ENCODE assay signal across 9 cellular contexts in genomic region chr13:45490068-45490467, GRCh38. TPM values are rescaled to one million over a fixed set of nuclear protein-coding genes. Genes with fewer than 3 reads are reported as not detected.
A peak's percentile ranks its signal among the peaks of the same experiment; 100 is the strongest.
DNase-seq lines count a peak whose midpoint lies in the region; ATAC-seq, FAIRE-seq and TF ChIP-seq lines count a peak whose summit lies in the region.
"Had no signal": no experiment of that assay in that cellular context is flagged by ENCODE, and none has a peak within 500 bp of the region (broad histone marks: within the 10 kb centered on the region; RNA-seq: fewer than 3 reads in every experiment).

No MANE protein-coding gene starts in this region.

- H3K36me3 Mint-ChIP-seq in activated naive CD8-positive, alpha-beta T cell treated with anti-CD3 and anti-CD28 coated beads, Interleukin-2, amount 10 ng/mL, durations not matched to agents 7 days and 5 days, result peaks cover 15% of the 10 kb centered on the region
- peaks cover 9% of the 10 kb centered on the region for H3K36me3 Mint-ChIP-seq in activated naive CD8-positive, alpha-beta T cell treated with anti-CD3 and anti-CD28 coated beads for 36 hours

- DNase-seq in activated naive CD8-positive, alpha-beta T cell treated with anti-CD3 and anti-CD28 coated beads, Interleukin-2, amount 10 ng/mL, durations not matched to agents 7 days and 5 days, result no peak
- DNase-seq in activated naive CD8-positive, alpha-beta T cell treated with anti-CD3 and anti-CD28 coated beads for 36 hours, result no peak
- DNase-seq in LHCN-M2 (ENCODE audit: low read depth) (peak; percentile 35), bronchial epithelial cell (ENCODE audit: low read depth) (no peak), renal cortical epithelial cell (ENCODE audit: low read depth) (peak; percentile 14), NOMO-1 (lab: John Stamatoyannopoulos, UW; ENCODE audit: unreplicated experiment in 2 of 2) (no peak)

- no peaks in the 10 kb centered on the region for H3K9me3 Mint-ChIP-seq in activated naive CD8-positive, alpha-beta T cell treated with anti-CD3 and anti-CD28 coated beads, Interleukin-2, amount 10 ng/mL, durations not matched to agents 7 days and 5 days
- no peaks in the 10 kb centered on the region for H3K9me3 Mint-ChIP-seq in activated naive CD8-positive, alpha-beta T cell treated with anti-CD3 and anti-CD28 coated beads for 36 hours

- no peak overlapping the region for H3K4me3 ChIP-seq in bronchial epithelial cell (ENCODE audit: low read depth, low read length)

- H3K4me3 Mint-ChIP-seq in activated naive CD8-positive, alpha-beta T cell treated with anti-CD3 and anti-CD28 coated beads, Interleukin-2, amount 10 ng/mL, durations not matched to agents 7 days and 5 days, result no peak overlapping the region
- no peak overlapping the region for H3K4me3 Mint-ChIP-seq in activated naive CD8-positive, alpha-beta T cell treated with anti-CD3 and anti-CD28 coated beads for 36 hours
- H3K4me3 Mint-ChIP-seq: brain had no signal

- H3K36me3 ChIP-seq in bronchial epithelial cell (ENCODE audit: control insufficient read depth, insufficient read depth, low read length), result peaks cover 7% of the 10 kb centered on the region

- no peak for FAIRE-seq in bronchial epithelial cell (lab: Jason Lieb, UNC)

- ATAC-seq in activated naive CD8-positive, alpha-beta T cell treated with anti-CD3 and anti-CD28 coated beads, Interleukin-2, amount 10 ng/mL, durations not matched to agents 7 days and 5 days (ENCODE audit: low read depth), result peak; percentile 67
- ATAC-seq in GM19397 (IDR thresholded peaks at IDR 0.05; ENCODE audit: unreplicated experiment) (no peak), HG03159 (IDR thresholded peaks at IDR 0.05; ENCODE audit: unreplicated experiment) (no peak)

- peak; percentile 21 for TF ChIP-seq CTCF in bronchial epithelial cell (IDR thresholded peaks at IDR 0.05; ENCODE audit: insufficient read depth, low read length, severe bottlenecking)

- H3K27ac Mint-ChIP-seq in activated naive CD8-positive, alpha-beta T cell treated with anti-CD3 and anti-CD28 coated beads, Interleukin-2, amount 10 ng/mL, durations not matched to agents 7 days and 5 days, result no peak overlapping the region
- no peak overlapping the region for H3K27ac Mint-ChIP-seq in activated naive CD8-positive, alpha-beta T cell treated with anti-CD3 and anti-CD28 coated beads for 36 hours
- H3K27ac Mint-ChIP-seq: brain had no signal

- POLR2A ChIA-PET in activated naive CD8-positive, alpha-beta T cell treated with anti-CD3 and anti-CD28 coated beads, Interleukin-2, amount 10 ng/mL, durations not matched to agents 7 days and 5 days (lab: Charles Lee), result no interaction called here

- H3K4me1 Mint-ChIP-seq in activated naive CD8-positive, alpha-beta T cell treated with anti-CD3 and anti-CD28 coated beads, Interleukin-2, amount 10 ng/mL, durations not matched to agents 7 days and 5 days, result no peaks in the 10 kb centered on the region
- H3K4me1 Mint-ChIP-seq in activated naive CD8-positive, alpha-beta T cell treated with anti-CD3 and anti-CD28 coated beads for 36 hours, result no peaks in the 10 kb centered on the region
- H3K4me1 Mint-ChIP-seq: brain had no signal

- no peaks in the 10 kb centered on the region for H3K27me3 Mint-ChIP-seq in activated naive CD8-positive, alpha-beta T cell treated with anti-CD3 and anti-CD28 coated beads, Interleukin-2, amount 10 ng/mL, durations not matched to agents 7 days and 5 days
- no peaks in the 10 kb centered on the region for H3K27me3 Mint-ChIP-seq in activated naive CD8-positive, alpha-beta T cell treated with anti-CD3 and anti-CD28 coated beads for 36 hours

- no peaks in the 10 kb centered on the region for H3K27me3 ChIP-seq in bronchial epithelial cell (ENCODE audit: control insufficient read depth, insufficient read depth, low read length)

RNA-seq across cellular contexts. Expression of gene COG3, which starts 25.3 kb away (rescaled TPM):
- total RNA-seq in activated naive CD8-positive, alpha-beta T cell treated with anti-CD3 and anti-CD28 coated beads, Interleukin-2, amount 10 ng/mL, durations not matched to agents 7 days and 5 days, result 10 to 100 TPM; 26.2 to 28.4 TPM
- total RNA-seq in activated naive CD8-positive, alpha-beta T cell treated with anti-CD3 and anti-CD28 coated beads for 36 hours, result 10 to 100 TPM; 17.1 to 17.4 TPM
- total RNA-seq in LHCN-M2 (2014; rRNA removed) (28.3 and 29.8 TPM in 2 replicates), bronchial epithelial cell (42.2 and 47.4 TPM in 2 replicates), renal cortical epithelial cell (35.4 and 42.2 TPM in 2 replicates)
- polyA plus RNA-seq in LHCN-M2 (2012), result 11.4 TPM

Comparison
In these comparisons a context has a peak if more than half of its experiments do, and no peak if none do; other contexts are left out.
1. DNase-seq: peak in LHCN-M2 (single experiment) and renal cortical epithelial cell (single experiment); none in activated naive CD8-positive, alpha-beta T cell treated with anti-CD3 and anti-CD28 coated beads, Interleukin-2, amount 10 ng/mL, durations not matched to agents 7 days and 5 days (single experiment), activated naive CD8-positive, alpha-beta T cell treated with anti-CD3 and anti-CD28 coated beads for 36 hours (single experiment), bronchial epithelial cell (single experiment) and NOMO-1 (0 of 2).